ENCODE assay signal across 9 cellular contexts in the genomic region with DNA sequence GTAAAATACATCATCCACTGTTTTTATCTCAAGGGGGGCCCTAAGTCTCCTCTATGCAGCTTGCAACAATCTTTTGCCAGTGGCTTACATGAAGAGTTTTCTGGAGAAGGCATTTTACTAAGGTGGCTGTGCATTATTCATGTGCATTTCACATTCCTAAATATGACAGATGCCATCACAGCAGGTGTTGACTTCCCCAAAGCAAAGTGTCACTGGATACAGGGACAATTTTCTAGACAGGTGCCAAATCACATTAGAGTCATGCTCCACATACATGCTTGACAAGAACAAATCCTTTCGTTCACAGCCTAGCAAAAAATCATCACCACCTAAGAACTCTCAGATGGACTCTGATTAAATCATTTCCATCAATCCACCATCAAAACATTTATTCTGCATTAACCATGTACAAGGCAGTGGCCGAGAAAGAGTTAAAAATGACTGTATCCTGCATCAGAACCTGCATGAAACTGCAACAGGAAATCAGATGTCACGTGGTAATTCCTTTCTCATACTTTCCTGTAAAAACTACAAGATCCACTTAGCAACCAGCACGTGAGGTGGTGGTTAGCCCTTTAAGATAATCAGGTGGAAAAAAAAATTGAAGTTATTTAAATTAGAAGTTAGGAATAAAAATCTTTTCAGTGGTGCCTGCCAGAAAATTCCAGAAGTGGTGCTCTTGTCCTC.
A peak's percentile ranks its signal among the peaks of the same experiment; 100 is the strongest.
DNase-seq lines count a peak whose midpoint lies in the region; ATAC-seq and TF ChIP-seq lines count a peak whose summit lies in the region.
"Had no signal": no experiment of that assay in that cellular context is flagged by ENCODE, and none has a peak within 500 bp of the region (broad histone marks: within the 10 kb centered on the region; RNA-seq: fewer than 3 reads in every experiment).

No MANE protein-coding gene starts in this region.

- peak; percentile 72 for ATAC-seq in activated CD8-positive, alpha-beta memory T cell treated with anti-CD3 and anti-CD28 coated beads, Interleukin-2, amount 10 ng/mL, durations not matched to agents 7 days and 5 days
- peak; percentile 27 for ATAC-seq in HG03432 (IDR thresholded peaks at IDR 0.05; ENCODE audit: unreplicated experiment)
- ATAC-seq in activated naive CD8-positive, alpha-beta T cell treated with anti-CD3 and anti-CD28 coated beads, Interleukin-2, amount 10 ng/mL, durations not matched to agents 7 days and 5 days (ENCODE audit: low read depth) = peak; percentile 58
- ATAC-seq in HG02759 (IDR thresholded peaks at IDR 0.05; ENCODE audit: unreplicated experiment) = no peak
- ATAC-seq in GM18520 (IDR thresholded peaks at IDR 0.05; ENCODE audit: unreplicated experiment) = no peak

- CTCF ChIA-PET in activated CD8-positive, alpha-beta memory T cell treated with anti-CD3 and anti-CD28 coated beads, Interleukin-2, amount 10 ng/mL, durations not matched to agents 7 days and 5 days (lab: Charles Lee) = interaction anchor here (0.6 to 1.8 kb wide), 4 partner anchors 21 to 188 kb away, joined by 4 to 8 read pairs (median 5); no protein-coding TSS in a partner anchor

- peaks cover 2% of the 10 kb centered on the region for H3K9me3 Mint-ChIP-seq in activated CD8-positive, alpha-beta memory T cell treated with anti-CD3 and anti-CD28 coated beads, Interleukin-2, amount 10 ng/mL, durations not matched to agents 7 days and 5 days (ENCODE audit: low read depth)
- no peaks in the 10 kb centered on the region for H3K9me3 Mint-ChIP-seq in activated naive CD8-positive, alpha-beta T cell treated with anti-CD3 and anti-CD28 coated beads, Interleukin-2, amount 10 ng/mL, durations not matched to agents 7 days and 5 days
- H3K9me3 Mint-ChIP-seq: dendritic cell treated with granulocyte-macrophage colony-stimulating factor and Interleukin-4, amounts not matched to agents 40 ng/mL and 50 ng/mL, for 4 days had no signal

- H3K27me3 Mint-ChIP-seq in activated CD8-positive, alpha-beta memory T cell treated with anti-CD3 and anti-CD28 coated beads, Interleukin-2, amount 10 ng/mL, durations not matched to agents 7 days and 5 days = no peaks in the 10 kb centered on the region
- H3K27me3 Mint-ChIP-seq in activated naive CD8-positive, alpha-beta T cell treated with anti-CD3 and anti-CD28 coated beads, Interleukin-2, amount 10 ng/mL, durations not matched to agents 7 days and 5 days = no peaks in the 10 kb centered on the region
- H3K27me3 Mint-ChIP-seq: dendritic cell treated with granulocyte-macrophage colony-stimulating factor and Interleukin-4, amounts not matched to agents 40 ng/mL and 50 ng/mL, for 4 days had no signal

- peak; percentile 57 for DNase-seq in activated CD8-positive, alpha-beta memory T cell treated with anti-CD3 and anti-CD28 coated beads, Interleukin-2, amount 10 ng/mL, durations not matched to agents 7 days and 5 days
- DNase-seq in activated CD8-positive, alpha-beta memory T cell treated with anti-CD3 and anti-CD28 coated beads, Interleukin-2, amount 50 U/mL, for 48 hours = no peak
- DNase-seq in activated naive CD8-positive, alpha-beta T cell treated with anti-CD3 and anti-CD28 coated beads, Interleukin-2, amount 10 ng/mL, durations not matched to agents 7 days and 5 days = no peak
- DNase-seq in stimulated activated CD4-positive, alpha-beta T cell treated with anti-CD3 and anti-CD28 coated beads, Interleukin-2, amount 100 ng/mL, for 24 hours = peak; percentile 35 to 39
- DNase-seq in erythroblast (lab: John Stamatoyannopoulos, UW) = no peak

- no peak overlapping the region for H3K4me3 Mint-ChIP-seq in activated CD8-positive, alpha-beta memory T cell treated with anti-CD3 and anti-CD28 coated beads, Interleukin-2, amount 10 ng/mL, durations not matched to agents 7 days and 5 days
- H3K4me3 Mint-ChIP-seq in activated naive CD8-positive, alpha-beta T cell treated with anti-CD3 and anti-CD28 coated beads, Interleukin-2, amount 10 ng/mL, durations not matched to agents 7 days and 5 days = peak overlapping the region; percentile 69
- H3K4me3 Mint-ChIP-seq: dendritic cell treated with granulocyte-macrophage colony-stimulating factor and Interleukin-4, amounts not matched to agents 40 ng/mL and 50 ng/mL, for 4 days had no signal

- peaks cover 44% of the 10 kb centered on the region for H3K4me1 Mint-ChIP-seq in activated CD8-positive, alpha-beta memory T cell treated with anti-CD3 and anti-CD28 coated beads, Interleukin-2, amount 10 ng/mL, durations not matched to agents 7 days and 5 days
- H3K4me1 Mint-ChIP-seq in activated naive CD8-positive, alpha-beta T cell treated with anti-CD3 and anti-CD28 coated beads, Interleukin-2, amount 10 ng/mL, durations not matched to agents 7 days and 5 days = peaks cover 52% of the 10 kb centered on the region

- POLR2A ChIA-PET in activated naive CD8-positive, alpha-beta T cell treated with anti-CD3 and anti-CD28 coated beads, Interleukin-2, amount 10 ng/mL, durations not matched to agents 7 days and 5 days (lab: Charles Lee) = interaction anchor here (1.0 to 2.0 kb wide), 3 partner anchors 33 to 52 kb away, joined by 4 to 7 read pairs (median 5); no protein-coding TSS in a partner anchor

- H3K36me3 Mint-ChIP-seq in activated CD8-positive, alpha-beta memory T cell treated with anti-CD3 and anti-CD28 coated beads, Interleukin-2, amount 10 ng/mL, durations not matched to agents 7 days and 5 days = peaks cover 17% of the 10 kb centered on the region
- H3K36me3 Mint-ChIP-seq in activated naive CD8-positive, alpha-beta T cell treated with anti-CD3 and anti-CD28 coated beads, Interleukin-2, amount 10 ng/mL, durations not matched to agents 7 days and 5 days = peaks cover 40% of the 10 kb centered on the region

- no peak for TF ChIP-seq POLR2A in erythroblast (IDR thresholded peaks at IDR 0.05; ENCODE audit: low read length)

- H3K27ac Mint-ChIP-seq in activated CD8-positive, alpha-beta memory T cell treated with anti-CD3 and anti-CD28 coated beads, Interleukin-2, amount 10 ng/mL, durations not matched to agents 7 days and 5 days = peak overlapping the region; percentile 57
- peak overlapping the region; percentile 79 for H3K27ac Mint-ChIP-seq in activated naive CD8-positive, alpha-beta T cell treated with anti-CD3 and anti-CD28 coated beads, Interleukin-2, amount 10 ng/mL, durations not matched to agents 7 days and 5 days
- H3K27ac Mint-ChIP-seq: dendritic cell treated with granulocyte-macrophage colony-stimulating factor and Interleukin-4, amounts not matched to agents 40 ng/mL and 50 ng/mL, for 4 days had no signal

Comparison
In these comparisons a context has a peak if more than half of its experiments do, and no peak if none do; other contexts are left out.
1. DNase-seq: peak in activated CD8-positive, alpha-beta memory T cell treated with anti-CD3 and anti-CD28 coated beads, Interleukin-2, amount 10 ng/mL, durations not matched to agents 7 days and 5 days (single experiment) and stimulated activated CD4-positive, alpha-beta T cell treated with anti-CD3 and anti-CD28 coated beads, Interleukin-2, amount 100 ng/mL, for 24 hours (2 of 2); none in activated CD8-positive, alpha-beta memory T cell treated with anti-CD3 and anti-CD28 coated beads, Interleukin-2, amount 50 U/mL, for 48 hours (single experiment), activated naive CD8-positive, alpha-beta T cell treated with anti-CD3 and anti-CD28 coated beads, Interleukin-2, amount 10 ng/mL, durations not matched to agents 7 days and 5 days (single experiment) and erythroblast (0 of 2).
2. ATAC-seq: peak in activated CD8-positive, alpha-beta memory T cell treated with anti-CD3 and anti-CD28 coated beads, Interleukin-2, amount 10 ng/mL, durations not matched to agents 7 days and 5 days (single experiment), HG03432 (single experiment) and activated naive CD8-positive, alpha-beta T cell treated with anti-CD3 and anti-CD28 coated beads, Interleukin-2, amount 10 ng/mL, durations not matched to agents 7 days and 5 days (single experiment); none in HG02759 (single experiment) and GM18520 (single experiment).